In the genomic region with DNA sequence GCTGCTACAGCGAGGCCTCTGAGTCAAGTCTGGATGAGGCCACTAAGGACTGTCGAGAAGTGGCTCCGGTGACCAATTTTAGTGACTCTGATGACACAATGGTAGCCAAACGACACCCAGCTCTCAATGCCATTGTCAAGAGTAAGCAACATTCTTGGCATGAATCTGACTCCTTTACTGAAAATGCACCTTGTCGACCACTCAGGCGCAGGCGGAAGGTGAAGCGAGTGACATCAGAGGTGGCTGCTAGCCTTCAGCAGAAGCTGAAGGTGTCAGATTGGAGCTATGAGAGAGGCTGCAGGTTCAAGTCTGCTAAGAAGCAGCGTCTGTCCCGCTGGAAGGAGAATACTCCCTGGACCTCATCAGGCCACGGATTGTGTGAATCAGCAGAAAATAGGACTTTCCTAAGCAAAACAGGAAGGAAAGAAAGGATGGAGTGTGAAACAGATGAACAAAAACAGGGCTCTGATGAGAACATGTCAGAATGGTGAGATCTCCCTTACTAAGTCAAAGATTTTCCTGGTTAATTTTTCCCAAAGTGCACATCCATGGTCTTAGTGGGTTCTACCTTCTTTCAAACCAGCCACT, we compare ENCODE assay signal across 11 cellular contexts. TPM values are rescaled to one million over a fixed set of nuclear protein-coding genes. Genes with fewer than 3 reads are reported as not detected.
A peak's percentile ranks its signal among the peaks of the same experiment; 100 is the strongest.
DNase-seq lines count a peak whose midpoint lies in the region; ATAC-seq and TF ChIP-seq lines count a peak whose summit lies in the region.
"Had no signal": no experiment of that assay in that cellular context is flagged by ENCODE, and none has a peak within 500 bp of the region (broad histone marks: within the 10 kb centered on the region; RNA-seq: fewer than 3 reads in every experiment).

No MANE protein-coding gene starts in this region.

- peaks cover 79% of the 10 kb centered on the region for H3K36me3 Mint-ChIP-seq in CD4-positive, alpha-beta T cell (ENCODE audit: low read depth)
- peaks cover 35% of the 10 kb centered on the region for H3K36me3 Mint-ChIP-seq in HFFc6 (ENCODE audit: low read depth)
- H3K36me3 Mint-ChIP-seq in activated naive CD8-positive, alpha-beta T cell treated with anti-CD3 and anti-CD28 coated beads, Interleukin-2, amount 50 U/mL, for 24 hours (ENCODE audit: low read depth) = peaks cover 58% of the 10 kb centered on the region
- H3K36me3 Mint-ChIP-seq in naive thymus-derived CD8-positive, alpha-beta T cell = peaks cover 5 to 57% (median 46%) of the 10 kb centered on the region in 3 donors

- H3K27me3 Mint-ChIP-seq in CD4-positive, alpha-beta T cell = no peaks in the 10 kb centered on the region
- H3K27me3 Mint-ChIP-seq in HFFc6 (ENCODE audit: insufficient read depth) = peaks cover 5% of the 10 kb centered on the region; the same call in 1 of the 2 replicates
- H3K27me3 Mint-ChIP-seq in activated naive CD8-positive, alpha-beta T cell treated with anti-CD3 and anti-CD28 coated beads, Interleukin-2, amount 50 U/mL, for 24 hours = no peaks in the 10 kb centered on the region
- H3K27me3 Mint-ChIP-seq in naive thymus-derived CD8-positive, alpha-beta T cell = no peaks in the 10 kb centered on the region

- peak overlapping the region; percentile 60 for H3K4me3 Mint-ChIP-seq in CD4-positive, alpha-beta T cell
- H3K4me3 Mint-ChIP-seq in HFFc6 = peak overlapping the region; percentile 99; the same call in 1 of the 2 replicates
- H3K4me3 Mint-ChIP-seq in activated naive CD8-positive, alpha-beta T cell treated with anti-CD3 and anti-CD28 coated beads, Interleukin-2, amount 50 U/mL, for 24 hours = peak overlapping the region; percentile 65
- peak overlapping the region in 9 of 10 donors; percentile 43 to 96 (median 62) for H3K4me3 Mint-ChIP-seq in naive thymus-derived CD8-positive, alpha-beta T cell

- peaks cover 6 to 10% of the 10 kb centered on the region in 2 donors for H3K36me3 ChIP-seq in thyroid gland
- peaks cover 11 to 35% (median 20%) of the 10 kb centered on the region in 4 donors for H3K36me3 ChIP-seq in esophagus muscularis mucosa

- H3K9me3 ChIP-seq in CD4-positive, alpha-beta T cell (ENCODE audit: control insufficient read depth, low read length) = no peaks in the 10 kb centered on the region
- H3K9me3 ChIP-seq in thyroid gland = no peaks in the 10 kb centered on the region
- H3K9me3 ChIP-seq in esophagus muscularis mucosa = no peaks in the 10 kb centered on the region

- TF ChIP-seq EP300 in esophagus muscularis mucosa (IDR thresholded peaks at IDR 0.05) = no peak

- no peak overlapping the region for H3K27ac Mint-ChIP-seq in CD4-positive, alpha-beta T cell
- no peak overlapping the region for H3K27ac Mint-ChIP-seq in HFFc6
- no peak overlapping the region for H3K27ac Mint-ChIP-seq in activated naive CD8-positive, alpha-beta T cell treated with anti-CD3 and anti-CD28 coated beads, Interleukin-2, amount 50 U/mL, for 24 hours
- peak overlapping the region in 2 of 10 donors; percentile 4 to 48 for H3K27ac Mint-ChIP-seq in naive thymus-derived CD8-positive, alpha-beta T cell

- POLR2A ChIA-PET in CD4-positive, alpha-beta T cell (lab: Charles Lee) = no interaction called here
- POLR2A ChIA-PET in naive thymus-derived CD8-positive, alpha-beta T cell (lab: Charles Lee) = no interaction called here

- no peaks in the 10 kb centered on the region for H3K27me3 ChIP-seq in CD4-positive, alpha-beta T cell (ENCODE audit: control insufficient read depth, insufficient read depth, low read length)
- H3K27me3 ChIP-seq in thyroid gland (no peaks in the 10 kb centered on the region), esophagus muscularis mucosa (no peaks in the 10 kb centered on the region)

- H3K27ac ChIP-seq in CD4-positive, alpha-beta T cell (ENCODE audit: low read depth, low read length) = no peak overlapping the region
- no peak overlapping the region for H3K27ac ChIP-seq in thyroid gland
- no peak overlapping the region for H3K27ac ChIP-seq in esophagus muscularis mucosa (replicated peaks in 1 of 4)
- H3K27ac ChIP-seq: epithelial cell of prostate had no signal

- H3K4me3 ChIP-seq in thyroid gland (replicated peaks in 1 of 3) (no peak overlapping the region), esophagus muscularis mucosa (no peak overlapping the region)

- H3K9me3 Mint-ChIP-seq in CD4-positive, alpha-beta T cell = peaks cover 3% of the 10 kb centered on the region
- no peaks in the 10 kb centered on the region for H3K9me3 Mint-ChIP-seq in HFFc6
- H3K9me3 Mint-ChIP-seq in activated naive CD8-positive, alpha-beta T cell treated with anti-CD3 and anti-CD28 coated beads, Interleukin-2, amount 50 U/mL, for 24 hours = peaks cover 8% of the 10 kb centered on the region
- H3K9me3 Mint-ChIP-seq in naive thymus-derived CD8-positive, alpha-beta T cell = peaks cover 0 to 6% (median 0%) of the 10 kb centered on the region in 9 donors

- intact Hi-C loops in CD4-positive, alpha-beta T cell (cut with DNase I, micrococcal nuclease) = loop anchor here in 1 of 2 experiments (5.0 to 10.0 kb wide), 6 partner anchors 172 to 1662 kb away; a partner anchor contains a TSS
- intact Hi-C loops in thyroid gland (cut with DNase I) = no loop called here
- intact Hi-C loops in esophagus muscularis mucosa (cut with DNase I) = no loop called here

- CTCF ChIA-PET in CD4-positive, alpha-beta T cell (lab: Charles Lee) = interaction anchor here (0.6 kb wide), 1 partner anchor 11 kb away, joined by 4 read pairs; no protein-coding TSS in a partner anchor

- H3K4me1 Mint-ChIP-seq in CD4-positive, alpha-beta T cell (ENCODE audit: low read depth) = peaks cover 84% of the 10 kb centered on the region
- peaks cover 54% of the 10 kb centered on the region for H3K4me1 Mint-ChIP-seq in HFFc6 (ENCODE audit: low read depth)
- H3K4me1 Mint-ChIP-seq in activated naive CD8-positive, alpha-beta T cell treated with anti-CD3 and anti-CD28 coated beads, Interleukin-2, amount 50 U/mL, for 24 hours = peaks cover 65% of the 10 kb centered on the region
- H3K4me1 Mint-ChIP-seq in naive thymus-derived CD8-positive, alpha-beta T cell = peaks cover 52 to 85% (median 78%) of the 10 kb centered on the region in 4 donors

- 87 to 93% methylated on average over 8 to 11 of the region's 11 CpGs for WGBS in thyroid gland, 2 donors
- WGBS in esophagus muscularis mucosa = 91% methylated on average over 10 of the region's 11 CpGs

- ATAC-seq in CD4-positive, alpha-beta T cell (ENCODE audit: poor library complexity) = no peak
- no peak for ATAC-seq in activated naive CD8-positive, alpha-beta T cell treated with anti-CD3 and anti-CD28 coated beads, Interleukin-2, amount 50 U/mL, for 24 hours
- ATAC-seq in naive thymus-derived CD8-positive, alpha-beta T cell = no peak

- no peak for TF ChIP-seq POLR2A in thyroid gland (IDR thresholded peaks at IDR 0.05)
- TF ChIP-seq POLR2A in esophagus muscularis mucosa (IDR thresholded peaks at IDR 0.05; ENCODE audit: low read depth) = no peak

- no peak for TF ChIP-seq CTCF in CD4-positive, alpha-beta T cell (IDR thresholded peaks at IDR 0.05)
- TF ChIP-seq CTCF in HFFc6 (IDR thresholded peaks at IDR 0.05) (no peak), thyroid gland (IDR thresholded peaks at IDR 0.05) (no peak), esophagus muscularis mucosa (IDR thresholded peaks at IDR 0.05) (no peak)

- H3K4me1 ChIP-seq in thyroid gland (peaks cover 38 to 48% of the 10 kb centered on the region in 2 donors), esophagus muscularis mucosa (peaks cover 46 to 67% (median 64%) of the 10 kb centered on the region in 4 donors)

- no peak for DNase-seq in CD4-positive, alpha-beta T cell
- DNase-seq in HFFc6 (no peak), thyroid gland (no peak), NCI-H2107 treated with DMSO at 0.1 percent for 48 hours (lab: John Stamatoyannopoulos, UW; ENCODE audit: unreplicated experiment) (no peak), NCI-H146 treated with DMSO at 0.1 percent for 48 hours (lab: John Stamatoyannopoulos, UW; ENCODE audit: unreplicated experiment) (no peak), esophagus muscularis mucosa (ENCODE audit: extremely low spot score) (no peak)
- DNase-seq in activated naive CD8-positive, alpha-beta T cell treated with anti-CD3 and anti-CD28 coated beads, Interleukin-2, amount 50 U/mL, for 24 hours = no peak
- no peak for DNase-seq in naive thymus-derived CD8-positive, alpha-beta T cell
- DNase-seq: MV-4-11, NCI-H82 had no signal

RNA-seq across cellular contexts. Expression of a gene that starts 2.9 kb away (rescaled TPM):
- total RNA-seq in CD4-positive, alpha-beta T cell = 10 to 100 TPM; 56.0 to 61.5 TPM
- total RNA-seq in HFFc6 (2021; fragmentation: NEBNext Ultra II Directional; extraction: Animal tissue kit (Norgen Biotek cat#: 25700)) = 10 to 100 TPM; 38.3 to 44.8 (median 41.9) TPM
- 10 to 100 TPM; 61.8 to 63.3 TPM for total RNA-seq in naive thymus-derived CD8-positive, alpha-beta T cell
- 10 to 100 TPM in 2 of 3 donors, 1 to 10 TPM in 1; 9.5 to 12.8 (median 12.5) TPM for polyA plus RNA-seq in naive thymus-derived CD8-positive, alpha-beta T cell
- total RNA-seq in thyroid gland (100 to 1,000 TPM in 2 of 4 donors, 10 to 100 TPM in 2; 40.8 to 170 (median 84.8) TPM), esophagus muscularis mucosa (10 to 100 TPM; 42.4 to 59.1 (median 48.3) TPM)
